Comparison of ENCODE assay signal across 21 cellular contexts in the genomic region with DNA sequence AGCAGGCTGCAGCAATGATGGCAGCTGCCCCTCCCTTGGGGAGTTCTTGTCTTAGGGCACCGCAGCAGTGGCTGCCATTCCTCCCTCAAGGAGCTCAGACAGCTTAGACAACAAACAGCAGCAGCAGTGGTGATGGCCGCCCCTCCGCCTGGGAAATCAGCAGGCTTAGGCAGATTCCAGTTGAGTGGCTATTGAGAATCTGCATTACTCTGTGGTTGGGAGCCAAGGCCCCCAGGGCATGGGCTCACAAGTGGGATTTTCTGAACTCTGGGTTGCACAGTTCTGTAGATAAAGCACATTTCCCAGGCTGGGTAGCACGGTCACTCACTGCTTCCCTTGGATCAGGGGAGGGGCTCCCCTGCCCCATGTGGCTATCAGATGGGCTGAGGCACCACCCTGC.
"Had no signal": no experiment of that assay in that cellular context is flagged by ENCODE, and none has a peak within 500 bp of the region (broad histone marks: within the 10 kb centered on the region; RNA-seq: fewer than 3 reads in every experiment).

No MANE protein-coding gene starts in this region.

- ATAC-seq: activated CD8-positive, alpha-beta T cell treated with anti-CD3 and anti-CD28 coated beads for 36 hours; body of pancreas; mucosa of descending colon; pancreas; stimulated activated naive CD8-positive, alpha-beta T cell treated with anti-CD3 and anti-CD28 coated beads, Interleukin-15, amount 100 ng/mL, for 72 hours had no signal

- DNase-seq: activated CD4-positive, alpha-beta T cell treated with anti-CD3 and anti-CD28 coated beads for 48 hours; activated CD4-positive, CD25-positive, alpha-beta regulatory T cell; activated CD8-positive, alpha-beta T cell treated with anti-CD3 and anti-CD28 coated beads for 36 hours; activated naive CD4-positive, alpha-beta T cell treated with Interleukin-2 at 50 U/mL for 16 hours; activated naive CD8-positive, alpha-beta T cell treated with anti-CD3 and anti-CD28 coated beads, Interleukin-2, amount 10 ng/mL, durations not matched to agents 7 days and 5 days; activated T-cell treated with anti-CD3 and anti-CD28 coated beads, Interleukin-2, amount 50 U/mL, for 24 hours; amygdala; body of pancreas; foreskin melanocyte; head of caudate nucleus; left ventricle myocardium inferior; mucosa of descending colon; naive B cell; right lobe of liver; small intestine; stimulated activated CD4-positive, alpha-beta T cell treated with anti-CD3 and anti-CD28 coated beads, Interleukin-15, amount 100 ng/mL, for 24 hours; stimulated activated CD4-positive, alpha-beta T cell treated with anti-CD3 and anti-CD28 coated beads, Interleukin-2, amount 100 ng/mL, for 48 hours; stimulated activated naive CD8-positive, alpha-beta T cell treated with anti-CD3 and anti-CD28 coated beads, Interleukin-15, amount 100 ng/mL, for 72 hours; T-helper 9 cell; transverse colon had no signal
